ENCODE assay signal across 20 cellular contexts in genomic region chr11:106208795-106209194, GRCh38.
DNase-seq lines count a peak whose midpoint lies in the region; ATAC-seq, FAIRE-seq and TF ChIP-seq lines count a peak whose summit lies in the region.
"Had no signal": no experiment of that assay in that cellular context is flagged by ENCODE, and none has a peak within 500 bp of the region (broad histone marks: within the 10 kb centered on the region; RNA-seq: fewer than 3 reads in every experiment).

No MANE protein-coding gene starts in this region.

- peaks cover 29% of the 10 kb centered on the region for H3K4me1 ChIP-seq in Caco-2
- peaks cover 5 to 20% of the 10 kb centered on the region in 2 donors for H3K4me1 ChIP-seq in kidney (ENCODE audit: control insufficient read depth in 1 of 2, insufficient read depth in 1 of 2, low read depth in 1 of 2, low read length in 2 of 2)
- H3K4me1 ChIP-seq in trophoblast cell (ENCODE audit: control insufficient read depth in 1 of 2, insufficient read depth in 2 of 2, low read length in 2 of 2), result no peaks in the 10 kb centered on the region
- H3K4me1 ChIP-seq in mucosa of descending colon (ENCODE audit: low read depth), result no peaks in the 10 kb centered on the region

- H3K27me3 ChIP-seq in Caco-2 (replicated peaks; ENCODE audit: control insufficient read depth, insufficient read depth, low read length) (no peaks in the 10 kb centered on the region), trophoblast cell (ENCODE audit: insufficient read depth, low read length) (no peaks in the 10 kb centered on the region)

- H2AK5ac ChIP-seq in trophoblast cell (ENCODE audit: low read length), result no peak overlapping the region

- H4K8ac ChIP-seq in trophoblast cell (ENCODE audit: low read depth, low read length), result no peak overlapping the region

- H2BK12ac ChIP-seq in trophoblast cell (ENCODE audit: low read length), result no peak overlapping the region

- H3K4me1 Mint-ChIP-seq in Caco-2 (ENCODE audit: low read depth, unreplicated experiment), result peaks cover 27% of the 10 kb centered on the region
- H3K4me1 Mint-ChIP-seq: CD4-positive, alpha-beta memory T cell had no signal

- peak; percentile 85 to 95 for DNase-seq in Caco-2
- peak in 2 of 3 experiments; percentile 44 to 84 for DNase-seq in NCI-H1417 (lab: John Stamatoyannopoulos, UW)
- DNase-seq in kidney, result peak; percentile 37
- peak; percentile 6 to 16 for DNase-seq in trophoblast cell
- DNase-seq in mucosa of descending colon, result no peak
- DNase-seq in amniotic stem cell (lab: John Stamatoyannopoulos, UW), result no peak
- no peak for DNase-seq in DMS53 treated with DMSO at 0.1 percent for 48 hours (lab: John Stamatoyannopoulos, UW; ENCODE audit: unreplicated experiment)
- DNase-seq: ACHN; CD4-positive, alpha-beta memory T cell; DND-41; GDM1; HFFc6; Karpas-422; MM.1S; NCI-H1105; NCI-H2081; NCI-H524 had no signal

- no peak overlapping the region for H2BK120ac ChIP-seq in trophoblast cell (ENCODE audit: insufficient read depth, low read length, poor library complexity)

- H3K36me3 Mint-ChIP-seq in Caco-2 (ENCODE audit: insufficient read depth, unreplicated experiment), result peaks cover 5% of the 10 kb centered on the region
- H3K36me3 Mint-ChIP-seq: CD4-positive, alpha-beta memory T cell had no signal

- peak overlapping the region; percentile 7 for H3K4me3 Mint-ChIP-seq in Caco-2 (ENCODE audit: unreplicated experiment)
- H3K4me3 Mint-ChIP-seq: CD4-positive, alpha-beta memory T cell; HFFc6 had no signal

- no CpG with 5 or more reads among the region's 7 CpGs for WGBS in trophoblast cell (ENCODE audit: extremely low coverage, insufficient coverage, insufficient read length)

- ATAC-seq in HG02840 (IDR thresholded peaks at IDR 0.05; ENCODE audit: low FRiP score, unreplicated experiment) (no peak), mucosa of descending colon (no peak)
- ATAC-seq: Right ventricle myocardium inferior had no signal

- no peak overlapping the region for H3K27ac ChIP-seq in kidney (ENCODE audit: low read depth in 2 of 2, low read length in 2 of 2)
- H3K27ac ChIP-seq in trophoblast cell (ENCODE audit: low read depth, low read length), result no peak overlapping the region

- peaks cover 31% of the 10 kb centered on the region for H3K9me3 Mint-ChIP-seq in Caco-2 (ENCODE audit: unreplicated experiment)
- H3K9me3 Mint-ChIP-seq: HFFc6 had no signal

- H3K18ac ChIP-seq in trophoblast cell (ENCODE audit: low read length), result no peak overlapping the region

- H3K23ac ChIP-seq in trophoblast cell (ENCODE audit: low read length), result no peak overlapping the region

- H3K27me3 Mint-ChIP-seq in Caco-2 (ENCODE audit: insufficient read depth, unreplicated experiment), result no peaks in the 10 kb centered on the region
- H3K27me3 Mint-ChIP-seq: CD4-positive, alpha-beta memory T cell had no signal

- H3K14ac ChIP-seq in trophoblast cell (ENCODE audit: low read length), result no peak overlapping the region

- no peak overlapping the region for H3K4me3 ChIP-seq in Caco-2 (ENCODE audit: low read depth, low read length)
- no peak overlapping the region for H3K4me3 ChIP-seq in kidney (ENCODE audit: low read length in 2 of 2)
- no peak overlapping the region for H3K4me3 ChIP-seq in trophoblast cell (ENCODE audit: low read depth, low read length)
- no peak overlapping the region for H3K4me3 ChIP-seq in mucosa of descending colon

- no peaks in the 10 kb centered on the region for H3K79me2 ChIP-seq in trophoblast cell (ENCODE audit: control insufficient read depth, insufficient read depth, low read length, poor library complexity)

- no peak for FAIRE-seq in kidney (lab: Jason Lieb, UNC)
- FAIRE-seq: D721Med had no signal

- CTCF ChIA-PET in Caco-2 (lab: Charles Lee), result interaction anchor here (1.0 to 1.3 kb wide), 2 partner anchors 29 to 53 kb away, joined by 4 read pairs; no protein-coding TSS in a partner anchor

- no peaks in the 10 kb centered on the region for H3K79me1 ChIP-seq in trophoblast cell (ENCODE audit: low read length)

- H3K4me2 ChIP-seq in trophoblast cell (ENCODE audit: low read length), result no peak overlapping the region

- TF ChIP-seq CTCF in Caco-2 (IDR thresholded peaks at IDR 0.05; ENCODE audit: insufficient read depth in 1 of 2, low read depth in 1 of 2, low read length in 1 of 2, severe bottlenecking in 1 of 2, unreplicated experiment in 1 of 2), result no peak
- no peak for TF ChIP-seq CTCF in kidney (IDR thresholded peaks at IDR 0.05; ENCODE audit: borderline replicate concordance, extremely low read depth, insufficient read depth)
- TF ChIP-seq CTCF in mucosa of descending colon (IDR thresholded peaks at IDR 0.05), result no peak

- POLR2A ChIA-PET in Caco-2 (lab: Charles Lee), result no interaction called here

- H3K9me3 ChIP-seq in Caco-2 (peaks cover 29% of the 10 kb centered on the region), kidney (ENCODE audit: control insufficient read depth in 1 of 2, low read length in 2 of 2) (no peaks in the 10 kb centered on the region), trophoblast cell (ENCODE audit: insufficient read depth, low read depth, low read length) (no peaks in the 10 kb centered on the region), mucosa of descending colon (no peaks in the 10 kb centered on the region)

- no TSS peak for BruUV-seq in Caco-2 (replicated peaks; lab: Mats Ljungman, UMichigan)

- H2AFZ ChIP-seq in trophoblast cell (ENCODE audit: insufficient read depth, low read length, poor library complexity), result no peak overlapping the region

- no peak overlapping the region for H4K12ac ChIP-seq in trophoblast cell (ENCODE audit: low read depth, low read length)

- H3K36me3 ChIP-seq in Caco-2 (ENCODE audit: control insufficient read depth, insufficient read depth, low read length) (no peaks in the 10 kb centered on the region), kidney (ENCODE audit: control insufficient read depth in 1 of 2, insufficient read depth in 2 of 2, low read length in 2 of 2) (no peaks in the 10 kb centered on the region), trophoblast cell (ENCODE audit: control insufficient read depth in 1 of 2, insufficient read depth in 2 of 2, low read length in 2 of 2) (no peaks in the 10 kb centered on the region), mucosa of descending colon (ENCODE audit: low read depth) (no peaks in the 10 kb centered on the region)

- H3K9ac ChIP-seq in kidney (ENCODE audit: low read length in 2 of 2) (no peak overlapping the region), trophoblast cell (ENCODE audit: low read length) (no peak overlapping the region)

- intact Hi-C loops in Caco-2 (cut with micrococcal nuclease; ENCODE audit: unreplicated experiment) (loop anchor here (1.0 to 2.0 kb wide), 5 partner anchors 9 to 258 kb away; no protein-coding TSS in a partner anchor), kidney (cut with DNase I) (no loop called here), mucosa of descending colon (cut with DNase I, micrococcal nuclease) (no loop called here)

- no peak overlapping the region for H3K4ac ChIP-seq in trophoblast cell (ENCODE audit: low read depth, low read length)

- H3K27ac Mint-ChIP-seq in Caco-2 (ENCODE audit: unreplicated experiment), result peak overlapping the region; percentile 67
- H3K27ac Mint-ChIP-seq: CD4-positive, alpha-beta memory T cell; HFFc6 had no signal

- no peak overlapping the region for H4K91ac ChIP-seq in trophoblast cell (ENCODE audit: low read depth, low read length)

- H2BK5ac ChIP-seq in trophoblast cell (ENCODE audit: low read depth, low read length, poor library complexity), result no peak overlapping the region

Comparison
In these comparisons a context has a peak if more than half of its experiments do, and no peak if none do; other contexts are left out.
1. DNase-seq: peak in Caco-2 (2 of 2), NCI-H1417 (2 of 3), kidney (single experiment) and trophoblast cell (2 of 2); none in mucosa of descending colon (0 of 3), amniotic stem cell (single experiment) and DMS53 treated with DMSO at 0.1 percent for 48 hours (single experiment).